In the genomic region with DNA sequence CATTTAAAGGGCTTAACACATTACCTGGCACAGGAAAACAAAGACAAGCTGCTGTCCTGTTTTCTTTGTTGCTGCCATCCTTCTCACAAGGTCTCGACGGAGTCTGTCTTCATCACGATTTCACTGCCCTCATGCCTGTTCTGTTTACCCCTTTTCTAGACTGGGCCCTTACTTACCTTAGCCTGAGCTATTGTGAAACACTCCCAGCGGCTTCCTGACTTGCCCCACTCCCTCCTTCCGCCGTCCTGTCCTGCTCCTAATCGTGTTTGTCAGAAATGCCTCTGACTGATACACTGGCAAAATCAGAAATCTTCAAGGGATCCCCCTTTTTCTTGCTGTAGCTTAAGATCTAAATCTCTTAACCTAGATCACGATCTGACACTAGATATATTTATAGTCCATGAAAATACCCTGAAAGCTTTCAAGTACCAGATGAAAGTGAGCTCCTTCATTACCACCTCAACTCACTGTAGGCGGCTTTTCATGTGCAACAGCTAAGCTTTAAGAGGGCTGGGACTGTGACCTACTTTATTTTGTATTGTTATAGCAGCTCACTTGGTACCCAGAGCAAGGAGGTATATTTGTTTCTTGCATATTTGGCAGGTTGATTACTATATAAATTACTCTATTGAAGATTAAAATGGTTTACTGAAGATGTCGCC, we compare ENCODE assay signal across 14 cellular contexts. TPM values are rescaled to one million over a fixed set of nuclear protein-coding genes. Genes with fewer than 3 reads are reported as not detected.
DNase-seq lines count a peak whose midpoint lies in the region; ATAC-seq, FAIRE-seq and TF ChIP-seq lines count a peak whose summit lies in the region.
"Had no signal": no experiment of that assay in that cellular context is flagged by ENCODE, and none has a peak within 500 bp of the region (broad histone marks: within the 10 kb centered on the region; RNA-seq: fewer than 3 reads in every experiment).

No MANE protein-coding gene starts in this region.

- TF ChIP-seq POLR2A in GM12892 (IDR thresholded peaks at IDR 0.05; ENCODE audit: low read depth, low read length): no peak

- H3K9me3 ChIP-seq in iPS-18a (ENCODE audit: control insufficient read depth, low read depth, low read length): no peaks in the 10 kb centered on the region

- H3K9ac ChIP-seq in iPS-18a (ENCODE audit: low read length): no peak overlapping the region

- H3K9me3 Mint-ChIP-seq in natural killer cell treated with Interleukin-12 subunit alpha and Interleukin-12 subunit beta and Interleukin-15 and Interleukin-18, amount 100 ng/mL, for 72 hours: peaks cover 3% of the 10 kb centered on the region
- H3K9me3 Mint-ChIP-seq in natural killer cell: peaks cover 2 to 7% of the 10 kb centered on the region in 2 donors
- H3K9me3 Mint-ChIP-seq in activated CD8-positive, alpha-beta T cell treated with anti-CD3 and anti-CD28 coated beads for 36 hours: peaks cover 8% of the 10 kb centered on the region

- POLR2A ChIA-PET in activated CD8-positive, alpha-beta T cell treated with anti-CD3 and anti-CD28 coated beads for 36 hours (lab: Charles Lee): interaction anchor here (1.0 kb wide), 1 partner anchor 32 kb away, joined by 3 read pairs; a partner anchor contains a TSS

- H3K4me3 Mint-ChIP-seq in natural killer cell treated with Interleukin-12 subunit alpha and Interleukin-12 subunit beta and Interleukin-15 and Interleukin-18, amount 100 ng/mL, for 72 hours: no peak overlapping the region
- H3K4me3 Mint-ChIP-seq in natural killer cell: no peak overlapping the region
- peak overlapping the region; percentile 49 for H3K4me3 Mint-ChIP-seq in activated CD8-positive, alpha-beta T cell treated with anti-CD3 and anti-CD28 coated beads for 36 hours

- FAIRE-seq in GM12892 (lab: Jason Lieb, UNC): no peak
- FAIRE-seq: TTC549 had no signal

- no peaks in the 10 kb centered on the region for H3K27me3 Mint-ChIP-seq in natural killer cell treated with Interleukin-12 subunit alpha and Interleukin-12 subunit beta and Interleukin-15 and Interleukin-18, amount 100 ng/mL, for 72 hours
- no peaks in the 10 kb centered on the region for H3K27me3 Mint-ChIP-seq in natural killer cell (ENCODE audit: low read depth in 2 of 2)
- no peaks in the 10 kb centered on the region for H3K27me3 Mint-ChIP-seq in activated CD8-positive, alpha-beta T cell treated with anti-CD3 and anti-CD28 coated beads for 36 hours

- no peak for TF ChIP-seq CTCF in natural killer cell (IDR thresholded peaks at IDR 0.05)
- no peak for TF ChIP-seq CTCF in activated CD8-positive, alpha-beta T cell treated with anti-CD3 and anti-CD28 coated beads for 36 hours (IDR thresholded peaks at IDR 0.05)

- no peaks in the 10 kb centered on the region for H3K36me3 ChIP-seq in iPS-18a (ENCODE audit: control insufficient read depth, low read depth, low read length)

- H3K27ac Mint-ChIP-seq in natural killer cell treated with Interleukin-12 subunit alpha and Interleukin-12 subunit beta and Interleukin-15 and Interleukin-18, amount 100 ng/mL, for 72 hours: peak overlapping the region; percentile 62 to 65
- no peak overlapping the region for H3K27ac Mint-ChIP-seq in natural killer cell
- H3K27ac Mint-ChIP-seq in activated CD8-positive, alpha-beta T cell treated with anti-CD3 and anti-CD28 coated beads for 36 hours: peak overlapping the region; percentile 84

- H3K36me3 Mint-ChIP-seq in natural killer cell treated with Interleukin-12 subunit alpha and Interleukin-12 subunit beta and Interleukin-15 and Interleukin-18, amount 100 ng/mL, for 72 hours: peaks cover 26% of the 10 kb centered on the region
- peaks cover 15% of the 10 kb centered on the region for H3K36me3 Mint-ChIP-seq in natural killer cell
- peaks cover 22% of the 10 kb centered on the region for H3K36me3 Mint-ChIP-seq in activated CD8-positive, alpha-beta T cell treated with anti-CD3 and anti-CD28 coated beads for 36 hours (ENCODE audit: low read depth)

- no peak overlapping the region for H3K27ac ChIP-seq in iPS-18a (ENCODE audit: low read length)

- peaks cover 18% of the 10 kb centered on the region for H3K4me1 ChIP-seq in iPS-18a (ENCODE audit: control insufficient read depth, low read depth, low read length)

- peaks cover 4 to 5% of the 10 kb centered on the region in 2 donors for H3K4me1 Mint-ChIP-seq in natural killer cell treated with Interleukin-12 subunit alpha and Interleukin-12 subunit beta and Interleukin-15 and Interleukin-18, amount 100 ng/mL, for 72 hours (ENCODE audit: low read depth in 2 of 2)
- H3K4me1 Mint-ChIP-seq in natural killer cell: peaks cover 0 to 6% of the 10 kb centered on the region in 2 donors
- H3K4me1 Mint-ChIP-seq in activated CD8-positive, alpha-beta T cell treated with anti-CD3 and anti-CD28 coated beads for 36 hours (ENCODE audit: low read depth): peaks cover 14% of the 10 kb centered on the region

- H3K27me3 ChIP-seq in iPS-18a (ENCODE audit: control insufficient read depth, insufficient read depth, low read length): no peaks in the 10 kb centered on the region

- H3K4me3 ChIP-seq in iPS-18a (ENCODE audit: low read length): peak overlapping the region; percentile 5

- intact Hi-C loops in natural killer cell (cut with micrococcal nuclease): no loop called here
- intact Hi-C loops in activated CD8-positive, alpha-beta T cell treated with anti-CD3 and anti-CD28 coated beads for 36 hours (cut with micrococcal nuclease): no loop called here

- ATAC-seq in natural killer cell treated with Interleukin-12 subunit alpha and Interleukin-12 subunit beta and Interleukin-15 and Interleukin-18, amount 100 ng/mL, for 72 hours: no peak
- ATAC-seq in natural killer cell: no peak
- ATAC-seq in activated CD8-positive, alpha-beta T cell treated with anti-CD3 and anti-CD28 coated beads for 36 hours: peak; percentile 77
- ATAC-seq in GM21381 (IDR thresholded peaks at IDR 0.05; ENCODE audit: unreplicated experiment): no peak

- DNase-seq in natural killer cell treated with Interleukin-12 subunit alpha and Interleukin-12 subunit beta and Interleukin-15 and Interleukin-18, amount 100 ng/mL, for 72 hours (ENCODE audit: low spot score): no peak
- DNase-seq in natural killer cell: no peak
- DNase-seq in activated CD8-positive, alpha-beta T cell treated with anti-CD3 and anti-CD28 coated beads for 36 hours: no peak
- DNase-seq in GM12892 (ENCODE audit: insufficient read length): no peak
- no peak for DNase-seq in DMS 273 treated with DMSO at 0.1 percent for 48 hours (lab: John Stamatoyannopoulos, UW)
- no peak for DNase-seq in T-helper 1 cell
- DNase-seq: activated CD8-positive, alpha-beta memory T cell treated with anti-CD3 and anti-CD28 coated beads, Interleukin-2, amount 50 U/mL, for 48 hours; mesenchymal stem cell; NCI-H1105; NCI-H524; stimulated activated CD4-positive, alpha-beta T cell treated with anti-CD3 and anti-CD28 coated beads, Interleukin-4, amount 100 ng/mL, for 1 hour had no signal

- CTCF ChIA-PET in activated CD8-positive, alpha-beta T cell treated with anti-CD3 and anti-CD28 coated beads for 36 hours (lab: Charles Lee): interaction anchor here (0.6 to 1.4 kb wide), 5 partner anchors 28 to 996 kb away, joined by 3 to 4 read pairs (median 3); a partner anchor contains a TSS

RNA-seq across cellular contexts. Expression of a gene that starts 32.1 kb away (rescaled TPM):
- 10 to 100 TPM; 12.2 to 17.2 TPM for total RNA-seq in natural killer cell treated with Interleukin-12 subunit alpha and Interleukin-12 subunit beta and Interleukin-15 and Interleukin-18, amount 100 ng/mL, for 72 hours
- 10 to 100 TPM; 10.8 to 18.6 (median 15.3) TPM for total RNA-seq in natural killer cell
- 1 to 10 TPM; 4.7 to 5.0 TPM for total RNA-seq in activated CD8-positive, alpha-beta T cell treated with anti-CD3 and anti-CD28 coated beads for 36 hours
- polyA plus RNA-seq in GM12892 (2012; ENCODE audit: missing spikeins): 1.9 TPM

RNA-seq across cellular contexts. Expression of a gene that starts 32.2 kb away (rescaled TPM):
- 10 to 100 TPM; 38.5 to 39.1 TPM for total RNA-seq in natural killer cell treated with Interleukin-12 subunit alpha and Interleukin-12 subunit beta and Interleukin-15 and Interleukin-18, amount 100 ng/mL, for 72 hours
- 10 to 100 TPM; 22.4 to 30.0 (median 23.3) TPM for total RNA-seq in natural killer cell
- total RNA-seq in activated CD8-positive, alpha-beta T cell treated with anti-CD3 and anti-CD28 coated beads for 36 hours: 10 to 100 TPM; 47.8 to 52.2 TPM
- polyA plus RNA-seq in GM12892 (2012; ENCODE audit: missing spikeins): 60.5 TPM

Comparison
In these comparisons a context has a peak if more than half of its experiments do, and no peak if none do; other contexts are left out.
1. H3K27ac Mint-ChIP-seq: peak in natural killer cell treated with Interleukin-12 subunit alpha and Interleukin-12 subunit beta and Interleukin-15 and Interleukin-18, amount 100 ng/mL, for 72 hours (2 of 2) and activated CD8-positive, alpha-beta T cell treated with anti-CD3 and anti-CD28 coated beads for 36 hours (single experiment); none in natural killer cell (0 of 2).